ENCODE assay signal across 23 cellular contexts in genomic region chr11:124946735-124947141, GRCh38. TPM values are rescaled to one million over a fixed set of nuclear protein-coding genes. Genes with fewer than 3 reads are reported as not detected.
DNase-seq lines count a peak whose midpoint lies in the region; ATAC-seq and TF ChIP-seq lines count a peak whose summit lies in the region.
"Had no signal": no experiment of that assay in that cellular context is flagged by ENCODE, and none has a peak within 500 bp of the region (broad histone marks: within the 10 kb centered on the region; RNA-seq: fewer than 3 reads in every experiment).

No MANE protein-coding gene starts in this region.

- H3K27ac ChIP-seq in angular gyrus (ENCODE audit: low read depth, low read length): peak overlapping the region; percentile 94
- H3K27ac ChIP-seq: prostate gland, vagina had no signal

- peak; percentile 66 for DNase-seq in EL
- DNase-seq in fibroblast of pulmonary artery (ENCODE audit: low read depth): peak; percentile 5
- peak; percentile 30 for DNase-seq in myocyte (ENCODE audit: low read depth)
- DNase-seq in SK-N-DZ (ENCODE audit: low spot score): no peak
- DNase-seq: activated CD4-positive, alpha-beta T cell treated with anti-CD3 and anti-CD28 coated beads for 1 hour; activated naive CD4-positive, alpha-beta T cell treated with anti-CD3 and anti-CD28 coated beads, Interleukin-2, amount 10 ng/mL, durations not matched to agents 7 days and 5 days; Calu3; central memory CD4-positive, alpha-beta T cell; GDM1; naive thymus-derived CD4-positive, alpha-beta T cell; NCI-H1092; NK-92 treated with Interleukin-12 subunit alpha and Interleukin-12 subunit beta, amount 100 ng/mL, for 24 hours; SHP77 treated with DMSO at 0.1 percent for 48 hours; stimulated activated naive CD8-positive, alpha-beta T cell treated with anti-CD3 and anti-CD28 coated beads, Interleukin-15, Interleukin-2, amounts not matched to agents 100 U/mL and 50 U/mL, for 24 hours had no signal

- no peak overlapping the region for H3K4me3 ChIP-seq in fibroblast of pulmonary artery (replicated peaks; ENCODE audit: low read depth, low read length)
- H3K4me3 ChIP-seq: prostate gland, vagina had no signal

- ATAC-seq in HG02981 (IDR thresholded peaks at IDR 0.05; ENCODE audit: unreplicated experiment): no peak
- no peak for ATAC-seq in GM21723 (IDR thresholded peaks at IDR 0.05; ENCODE audit: unreplicated experiment)
- no peak for ATAC-seq in GM18519 (IDR thresholded peaks at IDR 0.05; ENCODE audit: low FRiP score, unreplicated experiment)
- ATAC-seq: left lobe of liver; naive thymus-derived CD4-positive, alpha-beta T cell; stimulated activated naive CD8-positive, alpha-beta T cell treated with anti-CD3 and anti-CD28 coated beads, Interleukin-15, Interleukin-2, amounts not matched to agents 100 U/mL and 50 U/mL, for 24 hours had no signal

- no peak for TF ChIP-seq CTCF in fibroblast of pulmonary artery (IDR thresholded peaks at IDR 0.05; ENCODE audit: low read length, missing control alignments)

RNA-seq across cellular contexts. Expression of gene CCDC15, which starts 7.3 kb away (rescaled TPM):
- 1.7 and 1.8 TPM in 2 replicates for total RNA-seq in myocyte
- 0.40 TPM for polyA plus RNA-seq in myocyte (2012)
- 4.0 and 6.7 TPM in 2 replicates for polyA plus RNA-seq in SK-N-DZ (2014; cell fraction: cytosol; rRNA removed)
- 4.0 and 7.5 TPM in 2 replicates for polyA plus RNA-seq in SK-N-DZ (2014; cell fraction: nucleus; rRNA removed)

RNA-seq across cellular contexts. Expression of gene HEPACAM, which starts 10.9 kb away (rescaled TPM):
- total RNA-seq in myocyte: not detected in 2 replicates
- not detected for polyA plus RNA-seq in myocyte (2012)
- not detected in 2 replicates for polyA plus RNA-seq in SK-N-DZ (2014; cell fraction: cytosol; rRNA removed)
- not detected in 2 replicates for polyA plus RNA-seq in SK-N-DZ (2014; cell fraction: nucleus; rRNA removed)
- total RNA-seq: Calu3; naive thymus-derived CD4-positive, alpha-beta T cell had no signal
- polyA plus RNA-seq: IgD-negative memory B cell; naive thymus-derived CD4-positive, alpha-beta T cell had no signal

RNA-seq across cellular contexts. Expression of gene HEPN1, which starts 27.7 kb away (rescaled TPM):
- not detected in 2 replicates for total RNA-seq in myocyte
- not detected for polyA plus RNA-seq in myocyte (2012)
- polyA plus RNA-seq in SK-N-DZ (2014; cell fraction: cytosol; rRNA removed): not detected in 2 replicates
- not detected in 2 replicates for polyA plus RNA-seq in SK-N-DZ (2014; cell fraction: nucleus; rRNA removed)
- total RNA-seq: Calu3; left lobe of liver; naive thymus-derived CD4-positive, alpha-beta T cell; prostate gland; vagina had no signal
- polyA plus RNA-seq: AG04450; IgD-negative memory B cell; naive thymus-derived CD4-positive, alpha-beta T cell had no signal

RNA-seq across cellular contexts. Expression of gene ROBO4, which starts 49.1 kb away (rescaled TPM):
- total RNA-seq in myocyte: 3.4 and 10.5 TPM in 2 replicates
- polyA plus RNA-seq in myocyte (2012): 6.1 TPM
- polyA plus RNA-seq in SK-N-DZ (2014; cell fraction: cytosol; rRNA removed): not detected in 2 replicates
- not detected in 2 replicates for polyA plus RNA-seq in SK-N-DZ (2014; cell fraction: nucleus; rRNA removed)
- total RNA-seq: Calu3 had no signal
- polyA plus RNA-seq: IgD-negative memory B cell had no signal
